Comparison of ENCODE assay signal across 2 cellular contexts in the genomic region with DNA sequence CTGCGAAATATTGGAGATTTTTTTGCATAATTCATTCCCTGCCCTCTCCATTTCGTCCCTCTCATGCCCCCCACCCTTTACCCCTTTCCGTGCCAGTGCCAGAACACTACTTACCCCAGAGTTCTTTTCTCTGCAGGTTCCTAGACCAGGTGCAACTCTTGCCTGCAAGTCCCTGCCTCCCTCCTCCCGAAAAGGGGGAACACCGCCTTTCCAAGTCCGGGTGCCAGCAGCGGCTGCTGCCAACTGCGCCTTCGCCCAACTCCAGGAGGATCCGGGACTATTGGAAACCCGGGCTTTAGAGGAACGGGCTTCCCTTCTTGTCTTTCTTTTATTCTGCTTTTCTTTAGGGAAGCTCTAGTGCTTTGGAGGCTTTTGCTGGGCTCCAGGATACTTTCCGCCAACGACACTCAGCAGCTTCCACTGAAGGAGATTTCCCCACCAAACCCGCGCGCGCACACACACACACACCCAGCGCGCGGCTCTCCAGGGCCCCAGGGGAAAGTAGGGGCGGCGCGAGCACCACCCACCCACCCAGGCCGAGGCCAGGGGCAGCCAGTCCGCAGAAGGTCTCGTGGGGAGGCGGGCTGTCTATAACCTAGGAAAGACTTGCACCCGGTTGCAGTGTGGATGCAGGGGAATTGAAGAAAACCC.
A peak's percentile ranks its signal among the peaks of the same experiment; 100 is the strongest.
TF ChIP-seq lines count a peak whose summit lies in the region.

No MANE protein-coding gene starts in this region.

TF ChIP-seq in H1, 55 proteins besides CTCF, POLR2A, EP300 and RAD21:
- peak; percentile 85 for TF ChIP-seq EZH2 (IDR thresholded peaks at IDR 0.05; ENCODE audit: low read depth, low read length, severe bottlenecking)
- TF ChIP-seq SUZ12 (IDR thresholded peaks at IDR 0.05; ENCODE audit: low read length) = peak; percentile 89
- peak; percentile 34 for TF ChIP-seq KDM4A (IDR thresholded peaks at IDR 0.05; ENCODE audit: low read depth, low read length, severe bottlenecking)
- no peak for TF ChIP-seq ASH2L (IDR thresholded peaks at IDR 0.05; ENCODE audit: low read length)
- peak; percentile 20 for TF ChIP-seq RNF2 (IDR thresholded peaks at IDR 0.05; ENCODE audit: borderline replicate concordance, low read depth, low read length, missing control alignments, poor library complexity, severe bottlenecking)
TF ChIP-seq in H1: peak in this region for 4.

TF ChIP-seq in neural cell, 6 proteins besides CTCF, POLR2A, EP300 and RAD21:
- peak; percentile 3 for TF ChIP-seq POLR2AphosphoS5 (IDR thresholded peaks at IDR 0.05)
- TF ChIP-seq, protein P1, sequence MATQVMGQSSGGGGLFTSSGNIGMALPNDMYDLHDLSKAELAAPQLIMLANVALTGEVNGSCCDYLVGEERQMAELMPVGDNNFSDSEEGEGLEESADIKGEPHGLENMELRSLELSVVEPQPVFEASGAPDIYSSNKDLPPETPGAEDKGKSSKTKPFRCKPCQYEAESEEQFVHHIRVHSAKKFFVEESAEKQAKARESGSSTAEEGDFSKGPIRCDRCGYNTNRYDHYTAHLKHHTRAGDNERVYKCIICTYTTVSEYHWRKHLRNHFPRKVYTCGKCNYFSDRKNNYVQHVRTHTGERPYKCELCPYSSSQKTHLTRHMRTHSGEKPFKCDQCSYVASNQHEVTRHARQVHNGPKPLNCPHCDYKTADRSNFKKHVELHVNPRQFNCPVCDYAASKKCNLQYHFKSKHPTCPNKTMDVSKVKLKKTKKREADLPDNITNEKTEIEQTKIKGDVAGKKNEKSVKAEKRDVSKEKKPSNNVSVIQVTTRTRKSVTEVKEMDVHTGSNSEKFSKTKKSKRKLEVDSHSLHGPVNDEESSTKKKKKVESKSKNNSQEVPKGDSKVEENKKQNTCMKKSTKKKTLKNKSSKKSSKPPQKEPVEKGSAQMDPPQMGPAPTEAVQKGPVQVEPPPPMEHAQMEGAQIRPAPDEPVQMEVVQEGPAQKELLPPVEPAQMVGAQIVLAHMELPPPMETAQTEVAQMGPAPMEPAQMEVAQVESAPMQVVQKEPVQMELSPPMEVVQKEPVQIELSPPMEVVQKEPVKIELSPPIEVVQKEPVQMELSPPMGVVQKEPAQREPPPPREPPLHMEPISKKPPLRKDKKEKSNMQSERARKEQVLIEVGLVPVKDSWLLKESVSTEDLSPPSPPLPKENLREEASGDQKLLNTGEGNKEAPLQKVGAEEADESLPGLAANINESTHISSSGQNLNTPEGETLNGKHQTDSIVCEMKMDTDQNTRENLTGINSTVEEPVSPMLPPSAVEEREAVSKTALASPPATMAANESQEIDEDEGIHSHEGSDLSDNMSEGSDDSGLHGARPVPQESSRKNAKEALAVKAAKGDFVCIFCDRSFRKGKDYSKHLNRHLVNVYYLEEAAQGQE (IDR thresholded peaks at IDR 0.05; ENCODE audit: borderline replicate concordance) = no peak
TF ChIP-seq in neural cell: peak in this region for 1.
